ENCODE assay signal across 1 cellular context in genomic region chr6:54366647-54367327, GRCh38.
TF ChIP-seq lines count a peak whose summit lies in the region.

No MANE protein-coding gene starts in this region.

TF ChIP-seq in GM23338, 12 proteins besides CTCF, POLR2A, EP300 and RAD21:
- TF ChIP-seq NANOG (IDR thresholded peaks at IDR 0.05; ENCODE audit: borderline replicate concordance) = no peak
- no peak for TF ChIP-seq JUNB (IDR thresholded peaks at IDR 0.05; ENCODE audit: unreplicated experiment)
- TF ChIP-seq POLR2AphosphoS5 (IDR thresholded peaks at IDR 0.05; ENCODE audit: low read depth) = no peak
- no peak for TF ChIP-seq ZNF331 (CRISPR knock-in tag; IDR thresholded peaks at IDR 0.05; ENCODE audit: low read depth)
- TF ChIP-seq ETS1 (IDR thresholded peaks at IDR 0.05) = no peak
- no peak for TF ChIP-seq REST (IDR thresholded peaks at IDR 0.05; ENCODE audit: unreplicated experiment)
- TF ChIP-seq CREB1 (CRISPR knock-in tag; IDR thresholded peaks at IDR 0.05; ENCODE audit: low read depth) = no peak
- TF ChIP-seq STAT1 (IDR thresholded peaks at IDR 0.05; ENCODE audit: unreplicated experiment) = no peak
- no peak for TF ChIP-seq EZH2phosphoT487 (IDR thresholded peaks at IDR 0.05; ENCODE audit: unreplicated experiment)
- TF ChIP-seq ZNF462 (CRISPR knock-in tag; IDR thresholded peaks at IDR 0.05) = no peak
- TF ChIP-seq EZH2 (IDR thresholded peaks at IDR 0.05; ENCODE audit: low read depth, unreplicated experiment) = no peak
- no peak for TF ChIP-seq ZNF114 (CRISPR knock-in tag; IDR thresholded peaks at IDR 0.05)
